Comparison of ENCODE assay signal across 24 cellular contexts in the genomic region with DNA sequence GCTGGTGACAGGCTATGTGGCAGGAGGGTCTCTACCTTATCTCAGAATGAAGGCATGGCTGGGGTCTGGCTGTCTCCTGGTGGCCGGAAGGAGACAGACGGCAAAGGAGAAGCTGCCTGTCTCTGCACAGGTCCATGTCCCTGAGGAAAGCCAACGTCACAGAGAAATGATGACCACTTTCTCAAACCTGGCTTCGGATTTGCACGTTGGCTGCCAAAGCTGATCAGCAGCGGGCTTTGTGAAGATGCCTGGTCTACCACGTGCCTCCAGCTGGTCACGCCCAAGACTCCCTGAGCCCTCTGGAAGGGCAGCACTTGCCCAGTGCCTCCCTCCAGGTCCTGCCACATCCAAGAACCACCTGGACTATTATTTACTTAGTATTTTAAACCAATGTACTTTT. TPM values are rescaled to one million over a fixed set of nuclear protein-coding genes. Genes with fewer than 3 reads are reported as not detected.
DNase-seq lines count a peak whose midpoint lies in the region; ATAC-seq and TF ChIP-seq lines count a peak whose summit lies in the region.
"Had no signal": no experiment of that assay in that cellular context is flagged by ENCODE, and none has a peak within 500 bp of the region (broad histone marks: within the 10 kb centered on the region; RNA-seq: fewer than 3 reads in every experiment).

No MANE protein-coding gene starts in this region.

- H3K9me3 Mint-ChIP-seq in activated naive CD8-positive, alpha-beta T cell treated with anti-CD3 and anti-CD28 coated beads, Interleukin-2, amount 10 ng/mL, durations not matched to agents 7 days and 5 days, result no peaks in the 10 kb centered on the region
- H3K9me3 Mint-ChIP-seq in activated naive CD8-positive, alpha-beta T cell treated with anti-CD3 and anti-CD28 coated beads for 36 hours, result no peaks in the 10 kb centered on the region
- H3K9me3 Mint-ChIP-seq in chondrocyte (ENCODE audit: low read depth) (no peaks in the 10 kb centered on the region), Calu3 (ENCODE audit: low read depth, unreplicated experiment) (no peaks in the 10 kb centered on the region), progenitor cell of endocrine pancreas (ENCODE audit: low read depth) (no peaks in the 10 kb centered on the region)
- H3K9me3 Mint-ChIP-seq: activated CD4-positive, alpha-beta T cell treated with anti-CD3 and anti-CD28 coated beads, Interleukin-2, amount 10 ng/mL, durations not matched to agents 7 days and 5 days; H9; neural progenitor cell; T-helper 2 cell treated with Interferon-gamma antibody and Interleukin-4, amounts not matched to agents 5 μg/mL and 100 μg/mL, for 36 hours had no signal

- H3K4me1 ChIP-seq in skeletal muscle tissue (ENCODE audit: control insufficient read depth in 3 of 3, insufficient read depth in 3 of 3, low read length in 3 of 3), result peaks cover 72 to 83% (median 73%) of the 10 kb centered on the region in 3 donors
- H3K4me1 ChIP-seq: neural progenitor cell had no signal

- peaks cover 11% of the 10 kb centered on the region for H3K36me3 Mint-ChIP-seq in activated naive CD8-positive, alpha-beta T cell treated with anti-CD3 and anti-CD28 coated beads, Interleukin-2, amount 10 ng/mL, durations not matched to agents 7 days and 5 days
- peaks cover 12% of the 10 kb centered on the region for H3K36me3 Mint-ChIP-seq in activated naive CD8-positive, alpha-beta T cell treated with anti-CD3 and anti-CD28 coated beads for 36 hours
- H3K36me3 Mint-ChIP-seq in chondrocyte (ENCODE audit: low read depth) (peaks cover 6% of the 10 kb centered on the region), Calu3 (ENCODE audit: insufficient read depth, unreplicated experiment) (peaks cover 40% of the 10 kb centered on the region), progenitor cell of endocrine pancreas (ENCODE audit: insufficient read depth) (peaks cover 4% of the 10 kb centered on the region)

- H3K4me1 Mint-ChIP-seq in activated naive CD8-positive, alpha-beta T cell treated with anti-CD3 and anti-CD28 coated beads, Interleukin-2, amount 10 ng/mL, durations not matched to agents 7 days and 5 days, result peaks cover 57% of the 10 kb centered on the region
- H3K4me1 Mint-ChIP-seq in activated naive CD8-positive, alpha-beta T cell treated with anti-CD3 and anti-CD28 coated beads for 36 hours, result peaks cover 65% of the 10 kb centered on the region
- peaks cover 44% of the 10 kb centered on the region for H3K4me1 Mint-ChIP-seq in chondrocyte (ENCODE audit: low read depth)
- peaks cover 5% of the 10 kb centered on the region for H3K4me1 Mint-ChIP-seq in Calu3 (ENCODE audit: low read depth, unreplicated experiment)
- peaks cover 3% of the 10 kb centered on the region for H3K4me1 Mint-ChIP-seq in progenitor cell of endocrine pancreas (ENCODE audit: low read depth)

- ATAC-seq in activated naive CD8-positive, alpha-beta T cell treated with anti-CD3 and anti-CD28 coated beads, Interleukin-2, amount 10 ng/mL, durations not matched to agents 7 days and 5 days (ENCODE audit: low read depth), result no peak
- ATAC-seq in omental fat pad (ENCODE audit: low FRiP score), result no peak
- ATAC-seq: gastroesophageal sphincter had no signal

- H3K27ac Mint-ChIP-seq in activated naive CD8-positive, alpha-beta T cell treated with anti-CD3 and anti-CD28 coated beads, Interleukin-2, amount 10 ng/mL, durations not matched to agents 7 days and 5 days, result peak overlapping the region; percentile 10
- no peak overlapping the region for H3K27ac Mint-ChIP-seq in activated naive CD8-positive, alpha-beta T cell treated with anti-CD3 and anti-CD28 coated beads for 36 hours
- H3K27ac Mint-ChIP-seq in chondrocyte (ENCODE audit: unreplicated experiment) (peak overlapping the region; percentile 8), Calu3 (ENCODE audit: unreplicated experiment) (no peak overlapping the region), progenitor cell of endocrine pancreas (no peak overlapping the region)
- H3K27ac Mint-ChIP-seq: activated CD4-positive, alpha-beta T cell treated with anti-CD3 and anti-CD28 coated beads, Interleukin-2, amount 10 ng/mL, durations not matched to agents 7 days and 5 days; H9; neural progenitor cell had no signal

- intact Hi-C loops in Calu3 (cut with micrococcal nuclease; ENCODE audit: unreplicated experiment), result no loop called here

- CTCF ChIA-PET in Calu3 (lab: Charles Lee), result no interaction called here

- TF ChIP-seq CTCF in chondrocyte (IDR thresholded peaks at IDR 0.05), result no peak
- TF ChIP-seq CTCF in Calu3 (IDR thresholded peaks at IDR 0.05; ENCODE audit: unreplicated experiment), result no peak
- no peak for TF ChIP-seq CTCF in omental fat pad (IDR thresholded peaks at IDR 0.05)
- no peak for TF ChIP-seq CTCF in progenitor cell of endocrine pancreas (IDR thresholded peaks at IDR 0.05; ENCODE audit: unreplicated experiment)

- H3K4me3 Mint-ChIP-seq in activated naive CD8-positive, alpha-beta T cell treated with anti-CD3 and anti-CD28 coated beads, Interleukin-2, amount 10 ng/mL, durations not matched to agents 7 days and 5 days, result no peak overlapping the region
- H3K4me3 Mint-ChIP-seq in activated naive CD8-positive, alpha-beta T cell treated with anti-CD3 and anti-CD28 coated beads for 36 hours, result no peak overlapping the region
- H3K4me3 Mint-ChIP-seq in chondrocyte (ENCODE audit: unreplicated experiment), result no peak overlapping the region
- no peak overlapping the region for H3K4me3 Mint-ChIP-seq in Calu3 (ENCODE audit: low read depth, unreplicated experiment)
- no peak overlapping the region for H3K4me3 Mint-ChIP-seq in progenitor cell of endocrine pancreas (ENCODE audit: low read depth)
- H3K4me3 Mint-ChIP-seq: activated CD4-positive, alpha-beta T cell treated with anti-CD3 and anti-CD28 coated beads, Interleukin-2, amount 10 ng/mL, durations not matched to agents 7 days and 5 days; H9; neural progenitor cell; T-helper 2 cell treated with Interferon-gamma antibody and Interleukin-4, amounts not matched to agents 5 μg/mL and 100 μg/mL, for 36 hours had no signal

- peak overlapping the region; percentile 28 for H3K27ac ChIP-seq in skeletal muscle tissue (ENCODE audit: low read depth, low read length)
- H3K27ac ChIP-seq: gastroesophageal sphincter, neural progenitor cell, prostate gland, SK-N-MC, suprapubic skin had no signal

- BruUV-seq in Calu3 (replicated peaks; lab: Mats Ljungman, UMichigan), result no TSS peak

- no peaks in the 10 kb centered on the region for H3K27me3 ChIP-seq in skeletal muscle tissue (ENCODE audit: control insufficient read depth in 3 of 3, insufficient read depth in 3 of 3, low read length in 3 of 3)
- H3K27me3 ChIP-seq: esophagus squamous epithelium, gastroesophageal sphincter, neural progenitor cell, suprapubic skin had no signal

- no peak for DNase-seq in activated naive CD8-positive, alpha-beta T cell treated with anti-CD3 and anti-CD28 coated beads, Interleukin-2, amount 10 ng/mL, durations not matched to agents 7 days and 5 days
- no peak for DNase-seq in activated naive CD8-positive, alpha-beta T cell treated with anti-CD3 and anti-CD28 coated beads for 36 hours
- DNase-seq in HUDEP-2 (lab: John Stamatoyannopoulos, UW; ENCODE audit: unreplicated experiment in 76 of 76), result peak in 49 of 76 experiments; percentile 11 to 65 (median 27)
- no peak for DNase-seq in chondrocyte (ENCODE audit: low spot score)
- no peak for DNase-seq in Calu3
- DNase-seq in omental fat pad (ENCODE audit: low spot score), result no peak
- no peak for DNase-seq in progenitor cell of endocrine pancreas (ENCODE audit: low spot score, unreplicated experiment)
- DNase-seq: activated CD4-positive, alpha-beta T cell treated with anti-CD3 and anti-CD28 coated beads, Interleukin-2, amount 10 ng/mL, durations not matched to agents 7 days and 5 days; Caco-2; DND-41; esophagus squamous epithelium; H9; Kasumi-1; NCI-H1694; NCI-H526 treated with DMSO at 0.1 percent for 48 hours; small intestine; stimulated activated CD4-positive, alpha-beta T cell treated with anti-CD3 and anti-CD28 coated beads, Interleukin-2, amount 100 ng/mL, for 24 hours had no signal

- peak overlapping the region in 1 of 3 donors; percentile 29 for H3K4me3 ChIP-seq in skeletal muscle tissue (ENCODE audit: low read length in 3 of 3)
- H3K4me3 ChIP-seq: esophagus squamous epithelium, gastroesophageal sphincter, neural progenitor cell, prostate gland, SK-N-MC, suprapubic skin had no signal

- POLR2A ChIA-PET in activated naive CD8-positive, alpha-beta T cell treated with anti-CD3 and anti-CD28 coated beads, Interleukin-2, amount 10 ng/mL, durations not matched to agents 7 days and 5 days (lab: Charles Lee), result no interaction called here

- H3K9me3 ChIP-seq in skeletal muscle tissue (ENCODE audit: control insufficient read depth in 3 of 3, low read length in 3 of 3), result no peaks in the 10 kb centered on the region
- H3K9me3 ChIP-seq: Caco-2, esophagus squamous epithelium, gastroesophageal sphincter, prostate gland, suprapubic skin had no signal

- no peaks in the 10 kb centered on the region for H3K27me3 Mint-ChIP-seq in activated naive CD8-positive, alpha-beta T cell treated with anti-CD3 and anti-CD28 coated beads, Interleukin-2, amount 10 ng/mL, durations not matched to agents 7 days and 5 days
- H3K27me3 Mint-ChIP-seq in activated naive CD8-positive, alpha-beta T cell treated with anti-CD3 and anti-CD28 coated beads for 36 hours, result no peaks in the 10 kb centered on the region
- no peaks in the 10 kb centered on the region for H3K27me3 Mint-ChIP-seq in chondrocyte (ENCODE audit: low read depth)
- no peaks in the 10 kb centered on the region for H3K27me3 Mint-ChIP-seq in Calu3 (ENCODE audit: unreplicated experiment)
- no peaks in the 10 kb centered on the region for H3K27me3 Mint-ChIP-seq in progenitor cell of endocrine pancreas
- H3K27me3 Mint-ChIP-seq: activated CD4-positive, alpha-beta T cell treated with anti-CD3 and anti-CD28 coated beads, Interleukin-2, amount 10 ng/mL, durations not matched to agents 7 days and 5 days had no signal

- peaks cover 11 to 24% (median 16%) of the 10 kb centered on the region in 3 donors for H3K36me3 ChIP-seq in skeletal muscle tissue (ENCODE audit: control insufficient read depth in 3 of 3, insufficient read depth in 3 of 3, low read length in 3 of 3)
- H3K36me3 ChIP-seq: neural progenitor cell, prostate gland had no signal

- H3K9ac ChIP-seq in skeletal muscle tissue (ENCODE audit: low read depth in 1 of 3, low read length in 3 of 3), result peak overlapping the region in 2 of 3 donors; percentile 27 to 54
- H3K9ac ChIP-seq: neural progenitor cell had no signal

RNA-seq across cellular contexts. Expression of gene DEXI, which starts 8.4 kb away (rescaled TPM):
- total RNA-seq in activated naive CD8-positive, alpha-beta T cell treated with anti-CD3 and anti-CD28 coated beads, Interleukin-2, amount 10 ng/mL, durations not matched to agents 7 days and 5 days, result 10 to 100 TPM; 31.4 to 32.3 TPM
- total RNA-seq in activated naive CD8-positive, alpha-beta T cell treated with anti-CD3 and anti-CD28 coated beads for 36 hours, result 10 to 100 TPM; 25.5 to 26.2 TPM
- total RNA-seq in chondrocyte, result 37.2 to 41.1 TPM (median 40.6 TPM) in 3 replicates
- 42.8 TPM for total RNA-seq in skeletal muscle tissue
- total RNA-seq in Calu3 (2022), result 32.3 and 40.3 TPM in 2 replicates
- 10 to 100 TPM; 56.8 to 71.5 (median 64.5) TPM for total RNA-seq in omental fat pad
- 31.2 and 32.3 TPM in 2 replicates for total RNA-seq in progenitor cell of endocrine pancreas

RNA-seq across cellular contexts. Expression of gene CLEC16A, which starts 10.5 kb away (rescaled TPM):
- 10 to 100 TPM; 31.1 to 34.1 TPM for total RNA-seq in activated naive CD8-positive, alpha-beta T cell treated with anti-CD3 and anti-CD28 coated beads, Interleukin-2, amount 10 ng/mL, durations not matched to agents 7 days and 5 days
- 10 to 100 TPM; 20.4 to 21.3 TPM for total RNA-seq in activated naive CD8-positive, alpha-beta T cell treated with anti-CD3 and anti-CD28 coated beads for 36 hours
- total RNA-seq in chondrocyte, result 17.9 to 23.1 TPM (median 19.4 TPM) in 3 replicates
- total RNA-seq in skeletal muscle tissue, result 14.6 TPM
- total RNA-seq in Calu3 (2022), result 33.0 and 37.5 TPM in 2 replicates
- 10 to 100 TPM; 24.0 to 36.9 (median 29.5) TPM for total RNA-seq in omental fat pad
- 32.6 and 34.3 TPM in 2 replicates for total RNA-seq in progenitor cell of endocrine pancreas

RNA-seq across cellular contexts. Expression of gene CIITA, which starts 56.9 kb away (rescaled TPM):
- total RNA-seq in activated naive CD8-positive, alpha-beta T cell treated with anti-CD3 and anti-CD28 coated beads, Interleukin-2, amount 10 ng/mL, durations not matched to agents 7 days and 5 days, result 10 to 100 TPM; 12.6 to 13.1 TPM
- 1 to 10 TPM; 1.4 to 1.5 TPM for total RNA-seq in activated naive CD8-positive, alpha-beta T cell treated with anti-CD3 and anti-CD28 coated beads for 36 hours
- total RNA-seq in chondrocyte, result not detected in 3 replicates
- 1.0 TPM for total RNA-seq in skeletal muscle tissue
- 16.3 and 22.4 TPM in 2 replicates for total RNA-seq in Calu3 (2022)
- 100 to 1,000 TPM in 1 of 4 donors, 10 to 100 TPM in 1, 1 to 10 TPM in 2; 3.2 to 101 (median 11.2) TPM for total RNA-seq in omental fat pad
- total RNA-seq in progenitor cell of endocrine pancreas, result not detected in 2 replicates
- total RNA-seq: H9 had no signal

Comparison
In these comparisons a context has a peak if more than half of its experiments do, and no peak if none do; other contexts are left out.
1. H3K27ac Mint-ChIP-seq: peak in activated naive CD8-positive, alpha-beta T cell treated with anti-CD3 and anti-CD28 coated beads, Interleukin-2, amount 10 ng/mL, durations not matched to agents 7 days and 5 days (single experiment) and chondrocyte (single experiment); none in activated naive CD8-positive, alpha-beta T cell treated with anti-CD3 and anti-CD28 coated beads for 36 hours (single experiment), Calu3 (single experiment) and progenitor cell of endocrine pancreas (single experiment).
2. DNase-seq: peak in HUDEP-2 (49 of 76); none in activated naive CD8-positive, alpha-beta T cell treated with anti-CD3 and anti-CD28 coated beads, Interleukin-2, amount 10 ng/mL, durations not matched to agents 7 days and 5 days (single experiment), activated naive CD8-positive, alpha-beta T cell treated with anti-CD3 and anti-CD28 coated beads for 36 hours (single experiment), chondrocyte (single experiment), Calu3 (single experiment), omental fat pad (single experiment) and progenitor cell of endocrine pancreas (single experiment).